In genomic region chr17:57643062-57643461, GRCh38 we compare ENCODE assay signal across 17 cellular contexts.
DNase-seq lines count a peak whose midpoint lies in the region; ATAC-seq and TF ChIP-seq lines count a peak whose summit lies in the region.
"Had no signal": no experiment of that assay in that cellular context is flagged by ENCODE, and none has a peak within 500 bp of the region (broad histone marks: within the 10 kb centered on the region; RNA-seq: fewer than 3 reads in every experiment).

No MANE protein-coding gene starts in this region.

- DNase-seq in NCI-H2171 treated with DMSO at 0.1 percent for 48 hours (lab: John Stamatoyannopoulos, UW) = peak; percentile 91
- no peak for DNase-seq in NCI-H2171 (lab: John Stamatoyannopoulos, UW)
- no peak for DNase-seq in GM23338 (ENCODE audit: low spot score)
- DNase-seq in neural progenitor cell (ENCODE audit: low spot score) = no peak
- DNase-seq in sciatic nerve (ENCODE audit: low spot score) = no peak
- DNase-seq in inferior parietal cortex (ENCODE audit: extremely low spot score) = no peak
- DNase-seq in 8988T = no peak
- DNase-seq: C1 segment of cervical spinal cord; Calu3; CD4-positive, alpha-beta T cell; DMS 273 treated with DMSO at 0.1 percent for 48 hours; GOT3; IMR-90 had no signal

- H3K79me2 ChIP-seq in GM23338 (replicated peaks; ENCODE audit: insufficient read depth) (no peaks in the 10 kb centered on the region), neural progenitor cell (ENCODE audit: low read depth) (no peaks in the 10 kb centered on the region)

- H3K27me3 Mint-ChIP-seq in GM23338 (ENCODE audit: insufficient read depth, low read depth, poor library complexity) (peaks cover 1% of the 10 kb centered on the region), brain (no peaks in the 10 kb centered on the region), neural progenitor cell (ENCODE audit: insufficient read depth, low read depth) (peaks cover 2% of the 10 kb centered on the region)
- H3K27me3 Mint-ChIP-seq: CD4-positive, alpha-beta T cell had no signal

- H3K4me2 ChIP-seq in GM23338 (no peak overlapping the region), neural progenitor cell (no peak overlapping the region)

- TF ChIP-seq CTCF in GM23338 (conservative IDR thresholded peaks at IDR 0.05; ENCODE audit: low read depth in 2 of 2) (no peak), brain (conservative IDR thresholded peaks at IDR 0.05) (no peak), neural progenitor cell (IDR thresholded peaks at IDR 0.05) (no peak)

- H3K4me3 ChIP-seq in GM23338 (no peak overlapping the region), neural progenitor cell (no peak overlapping the region)
- H3K4me3 ChIP-seq: GM12878 had no signal

- H3K36me3 Mint-ChIP-seq in GM23338 (ENCODE audit: low read depth) = no peaks in the 10 kb centered on the region; the same call in 2 of the 3 replicates
- peaks cover 30% of the 10 kb centered on the region for H3K36me3 Mint-ChIP-seq in brain
- H3K36me3 Mint-ChIP-seq in neural progenitor cell = peaks cover 38% of the 10 kb centered on the region

- H3K9me2 ChIP-seq in GM23338 (ENCODE audit: insufficient read depth) = no peaks in the 10 kb centered on the region

- H4K20me1 ChIP-seq in GM23338 (replicated peaks; ENCODE audit: insufficient read depth) = no peaks in the 10 kb centered on the region; the same call in 1 of the 2 replicates
- peaks cover 12% of the 10 kb centered on the region for H4K20me1 ChIP-seq in neural progenitor cell (ENCODE audit: low read depth)

- H3K4me3 Mint-ChIP-seq in GM23338 (no peak overlapping the region), brain (no peak overlapping the region), neural progenitor cell (no peak overlapping the region)
- H3K4me3 Mint-ChIP-seq: CD4-positive, alpha-beta T cell had no signal

- H3K9me3 Mint-ChIP-seq in GM23338 = no peaks in the 10 kb centered on the region; the same call in 2 of the 3 replicates
- no peaks in the 10 kb centered on the region for H3K9me3 Mint-ChIP-seq in brain
- H3K9me3 Mint-ChIP-seq in neural progenitor cell = no peaks in the 10 kb centered on the region
- H3K9me3 Mint-ChIP-seq: CD4-positive, alpha-beta T cell had no signal

- H3K4me1 ChIP-seq in GM23338 (ENCODE audit: insufficient read depth) (no peaks in the 10 kb centered on the region), neural progenitor cell (no peaks in the 10 kb centered on the region)

- H3K4me1 Mint-ChIP-seq in GM23338 (peaks cover 5% of the 10 kb centered on the region), brain (peaks cover 54% of the 10 kb centered on the region), neural progenitor cell (peaks cover 29% of the 10 kb centered on the region)

- H3F3A ChIP-seq in GM23338 (replicated peaks; ENCODE audit: low read depth) (no peaks in the 10 kb centered on the region), neural progenitor cell (ENCODE audit: low read depth) (no peaks in the 10 kb centered on the region)

- no peak overlapping the region for H3K27ac ChIP-seq in GM23338 (ENCODE audit: low read depth)
- no peak overlapping the region for H3K27ac ChIP-seq in neural progenitor cell
- H3K27ac ChIP-seq: 22Rv1 had no signal

- H3K27ac Mint-ChIP-seq in GM23338 (peak overlapping the region; percentile 74; the same call in 1 of the 2 replicates), brain (peak overlapping the region in 4 of 5 experiments; percentile 34 to 81 (median 56)), neural progenitor cell (peak overlapping the region; percentile 29)
- H3K27ac Mint-ChIP-seq: CD4-positive, alpha-beta T cell had no signal

- peak; percentile 51 for ATAC-seq in GM23338
- no peak for ATAC-seq in sciatic nerve
- ATAC-seq: GM12878, HCT116 had no signal

- H3K9ac ChIP-seq in neural progenitor cell = no peak overlapping the region

- no peak overlapping the region for H2AFZ ChIP-seq in GM23338
- no peak overlapping the region for H2AFZ ChIP-seq in neural progenitor cell (replicated peaks)

- H3K9me3 ChIP-seq in neural progenitor cell (ENCODE audit: low read depth) = no peaks in the 10 kb centered on the region

- H3K27me3 ChIP-seq in GM23338 (ENCODE audit: insufficient read depth) = no peaks in the 10 kb centered on the region
- no peaks in the 10 kb centered on the region for H3K27me3 ChIP-seq in neural progenitor cell

- intact Hi-C loops in sciatic nerve (cut with DNase I) = no loop called here

- H3K36me3 ChIP-seq in GM23338 (ENCODE audit: insufficient read depth) = no peaks in the 10 kb centered on the region
- no peaks in the 10 kb centered on the region for H3K36me3 ChIP-seq in neural progenitor cell

TF ChIP-seq in GM23338, 12 proteins besides CTCF, POLR2A, EP300 and RAD21:
- TF ChIP-seq CREB1 (CRISPR knock-in tag; IDR thresholded peaks at IDR 0.05; ENCODE audit: low read depth) (no peak), ETS1 (IDR thresholded peaks at IDR 0.05) (no peak), POLR2AphosphoS5 (IDR thresholded peaks at IDR 0.05; ENCODE audit: low read depth) (no peak), NANOG (IDR thresholded peaks at IDR 0.05; ENCODE audit: borderline replicate concordance) (no peak), ZNF331 (CRISPR knock-in tag; IDR thresholded peaks at IDR 0.05; ENCODE audit: low read depth) (no peak), JUNB (IDR thresholded peaks at IDR 0.05; ENCODE audit: unreplicated experiment) (no peak)
